In genomic region chr6:87929843-87930288, GRCh38 we compare ENCODE assay signal across 9 cellular contexts.
A peak's percentile ranks its signal among the peaks of the same experiment; 100 is the strongest.
DNase-seq lines count a peak whose midpoint lies in the region; ATAC-seq, FAIRE-seq and TF ChIP-seq lines count a peak whose summit lies in the region.
"Had no signal": no experiment of that assay in that cellular context is flagged by ENCODE, and none has a peak within 500 bp of the region (broad histone marks: within the 10 kb centered on the region; RNA-seq: fewer than 3 reads in every experiment).

No MANE protein-coding gene starts in this region.

- peaks cover 11% of the 10 kb centered on the region for H3K27me3 Mint-ChIP-seq in activated CD8-positive, alpha-beta T cell treated with anti-CD3 and anti-CD28 coated beads, Interleukin-2, amount 10 ng/mL, durations not matched to agents 7 days and 5 days (ENCODE audit: low read depth)
- no peaks in the 10 kb centered on the region for H3K27me3 Mint-ChIP-seq in endothelial cell (ENCODE audit: unreplicated experiment)
- no peaks in the 10 kb centered on the region for H3K27me3 Mint-ChIP-seq in stimulated activated naive B cell treated with anti-CD40 and anti-IgM and Interleukin-4, amounts not matched to agents 10 μg/mL and 1 μg/mL and 100 μg/mL, for 72 hours

- H3K4me1 Mint-ChIP-seq in activated CD8-positive, alpha-beta T cell treated with anti-CD3 and anti-CD28 coated beads, Interleukin-2, amount 10 ng/mL, durations not matched to agents 7 days and 5 days (ENCODE audit: low read depth): peaks cover 10% of the 10 kb centered on the region
- H3K4me1 Mint-ChIP-seq in endothelial cell (ENCODE audit: unreplicated experiment): peaks cover 11% of the 10 kb centered on the region
- peaks cover 38 to 67% of the 10 kb centered on the region in 2 donors for H3K4me1 Mint-ChIP-seq in stimulated activated naive B cell treated with anti-CD40 and anti-IgM and Interleukin-4, amounts not matched to agents 10 μg/mL and 1 μg/mL and 100 μg/mL, for 72 hours

- FAIRE-seq in D721Med (lab: Jason Lieb, UNC): peak; percentile 61
- FAIRE-seq: colon had no signal

- H3K9me3 Mint-ChIP-seq in activated CD8-positive, alpha-beta T cell treated with anti-CD3 and anti-CD28 coated beads, Interleukin-2, amount 10 ng/mL, durations not matched to agents 7 days and 5 days (ENCODE audit: insufficient read depth): no peaks in the 10 kb centered on the region
- no peaks in the 10 kb centered on the region for H3K9me3 Mint-ChIP-seq in endothelial cell (ENCODE audit: unreplicated experiment)
- no peaks in the 10 kb centered on the region for H3K9me3 Mint-ChIP-seq in stimulated activated naive B cell treated with anti-CD40 and anti-IgM and Interleukin-4, amounts not matched to agents 10 μg/mL and 1 μg/mL and 100 μg/mL, for 72 hours

- peak; percentile 51 for ATAC-seq in GM21367 (IDR thresholded peaks at IDR 0.05; ENCODE audit: unreplicated experiment)
- peak; percentile 84 for ATAC-seq in activated CD8-positive, alpha-beta T cell treated with anti-CD3 and anti-CD28 coated beads, Interleukin-2, amount 10 ng/mL, durations not matched to agents 7 days and 5 days
- peak; percentile 72 to 74 for ATAC-seq in stimulated activated naive B cell treated with anti-CD40 and anti-IgM and Interleukin-4, amounts not matched to agents 10 μg/mL and 1 μg/mL and 100 μg/mL, for 72 hours (replicated peaks)

- POLR2A ChIA-PET in activated CD8-positive, alpha-beta T cell treated with anti-CD3 and anti-CD28 coated beads, Interleukin-2, amount 10 ng/mL, durations not matched to agents 7 days and 5 days (lab: Charles Lee): no interaction called here

- H3K27ac ChIP-seq in HL-60 (replicated peaks): no peak overlapping the region

- CTCF ChIA-PET in activated CD8-positive, alpha-beta T cell treated with anti-CD3 and anti-CD28 coated beads, Interleukin-2, amount 10 ng/mL, durations not matched to agents 7 days and 5 days (lab: Charles Lee): interaction anchor here (1.0 to 1.3 kb wide), 2 partner anchors 98 to 941 kb away, joined by 3 to 5 read pairs; no protein-coding TSS in a partner anchor

- no peaks in the 10 kb centered on the region for H3K27me3 ChIP-seq in HL-60 (ENCODE audit: insufficient read depth, poor library complexity, severe bottlenecking)

- no peak overlapping the region for H3K4me3 ChIP-seq in HL-60 (replicated peaks; ENCODE audit: insufficient read depth, low read length)

- no peak overlapping the region for H3K4me3 Mint-ChIP-seq in activated CD8-positive, alpha-beta T cell treated with anti-CD3 and anti-CD28 coated beads, Interleukin-2, amount 10 ng/mL, durations not matched to agents 7 days and 5 days
- no peak overlapping the region for H3K4me3 Mint-ChIP-seq in endothelial cell (ENCODE audit: unreplicated experiment)
- H3K4me3 Mint-ChIP-seq in stimulated activated naive B cell treated with anti-CD40 and anti-IgM and Interleukin-4, amounts not matched to agents 10 μg/mL and 1 μg/mL and 100 μg/mL, for 72 hours: no peak overlapping the region

- TF ChIP-seq CTCF in D721Med (IDR thresholded peaks at IDR 0.05; ENCODE audit: insufficient read depth, missing control alignments): peak; percentile 97
- TF ChIP-seq CTCF in HL-60 (IDR thresholded peaks at IDR 0.05; ENCODE audit: insufficient read depth, low read length): peak; percentile 98
- TF ChIP-seq CTCF in endothelial cell (IDR thresholded peaks at IDR 0.05; ENCODE audit: unreplicated experiment): peak; percentile 71

- H3K27ac Mint-ChIP-seq in activated CD8-positive, alpha-beta T cell treated with anti-CD3 and anti-CD28 coated beads, Interleukin-2, amount 10 ng/mL, durations not matched to agents 7 days and 5 days: no peak overlapping the region
- no peak overlapping the region for H3K27ac Mint-ChIP-seq in endothelial cell (ENCODE audit: unreplicated experiment)
- peak overlapping the region; percentile 48 for H3K27ac Mint-ChIP-seq in stimulated activated naive B cell treated with anti-CD40 and anti-IgM and Interleukin-4, amounts not matched to agents 10 μg/mL and 1 μg/mL and 100 μg/mL, for 72 hours

- no peaks in the 10 kb centered on the region for H3K36me3 Mint-ChIP-seq in activated CD8-positive, alpha-beta T cell treated with anti-CD3 and anti-CD28 coated beads, Interleukin-2, amount 10 ng/mL, durations not matched to agents 7 days and 5 days (ENCODE audit: low read depth)
- H3K36me3 Mint-ChIP-seq in endothelial cell (ENCODE audit: low read depth, unreplicated experiment): no peaks in the 10 kb centered on the region
- H3K36me3 Mint-ChIP-seq in stimulated activated naive B cell treated with anti-CD40 and anti-IgM and Interleukin-4, amounts not matched to agents 10 μg/mL and 1 μg/mL and 100 μg/mL, for 72 hours: no peaks in the 10 kb centered on the region

- peak; percentile 43 for DNase-seq in D721Med (ENCODE audit: insufficient read length, low spot score)
- peak; percentile 59 to 82 for DNase-seq in HL-60 (ENCODE audit: low read depth in 1 of 2, low spot score in 1 of 2)
- DNase-seq in NCI-H82 treated with DMSO at 0.1 percent for 48 hours (lab: John Stamatoyannopoulos, UW; ENCODE audit: unreplicated experiment): peak; percentile 75
- DNase-seq in activated CD8-positive, alpha-beta T cell treated with anti-CD3 and anti-CD28 coated beads, Interleukin-2, amount 10 ng/mL, durations not matched to agents 7 days and 5 days: peak; percentile 62
- peak; percentile 83 for DNase-seq in endothelial cell (ENCODE audit: low spot score)
- DNase-seq in midbrain (lab: John Stamatoyannopoulos, UW): peak; percentile 72
- DNase-seq in stimulated activated naive B cell treated with anti-CD40 and anti-IgM and Interleukin-4, amounts not matched to agents 10 μg/mL and 1 μg/mL and 100 μg/mL, for 72 hours: peak; percentile 70
